23 cellular contexts compared by ENCODE assay signal in genomic region chr16:2174396-2175131, GRCh38. TPM values are rescaled to one million over a fixed set of nuclear protein-coding genes. Genes with fewer than 3 reads are reported as not detected.
DNase-seq lines count a peak whose midpoint lies in the region; ATAC-seq, FAIRE-seq and TF ChIP-seq lines count a peak whose summit lies in the region.
"Had no signal": no experiment of that assay in that cellular context is flagged by ENCODE, and none has a peak within 500 bp of the region (broad histone marks: within the 10 kb centered on the region; RNA-seq: fewer than 3 reads in every experiment).

No MANE protein-coding gene starts in this region.

- peaks cover 7% of the 10 kb centered on the region for H3K79me1 ChIP-seq in neuronal stem cell (ENCODE audit: low read depth, low read length)

- no peak for TF ChIP-seq RAD21 in Ishikawa (IDR thresholded peaks at IDR 0.05; ENCODE audit: low read depth)

- H2BK15ac ChIP-seq in neuronal stem cell (ENCODE audit: low read length) = no peak overlapping the region

- TF ChIP-seq CTCF in bronchial epithelial cell (IDR thresholded peaks at IDR 0.05; ENCODE audit: insufficient read depth, low read length, severe bottlenecking) = no peak
- no peak for TF ChIP-seq CTCF in Peyer's patch (IDR thresholded peaks at IDR 0.05)

- H3K27ac ChIP-seq in neuronal stem cell (replicated peaks; ENCODE audit: low read length) (no peak overlapping the region), Peyer's patch (no peak overlapping the region)
- H3K27ac ChIP-seq: SK-N-MC had no signal

- H3K4me3 ChIP-seq in bronchial epithelial cell (ENCODE audit: low read depth, low read length) = no peak overlapping the region
- H3K4me3 ChIP-seq in neuronal stem cell (ENCODE audit: low read length in 2 of 2) = no peak overlapping the region
- H3K4me3 ChIP-seq in Peyer's patch = no peak overlapping the region
- H3K4me3 ChIP-seq: MG63, SK-N-MC had no signal

- no peak overlapping the region for H3K23ac ChIP-seq in neuronal stem cell (ENCODE audit: low read depth, low read length, poor library complexity)

- peaks cover 24% of the 10 kb centered on the region for H3K36me3 ChIP-seq in bronchial epithelial cell (ENCODE audit: control insufficient read depth, insufficient read depth, low read length)
- H3K36me3 ChIP-seq in neuronal stem cell (replicated peaks in 1 of 2; ENCODE audit: control insufficient read depth in 2 of 2, insufficient read depth in 2 of 2, low read length in 2 of 2) = peaks cover 28 to 77% of the 10 kb centered on the region in 2 donors
- H3K36me3 ChIP-seq in Peyer's patch = peaks cover 0 to 84% (median 0%) of the 10 kb centered on the region in 3 donors

- FAIRE-seq in bronchial epithelial cell (lab: Jason Lieb, UNC) = peak; percentile 36
- FAIRE-seq: G401.6, GM18507 had no signal

- no peak for ATAC-seq in SK-N-SH treated with all-trans-retinoic acid at 6 μM for 48 hours

- DNase-seq in G401 (ENCODE audit: low spot score) (peak; percentile 74), bronchial epithelial cell (ENCODE audit: low read depth) (no peak), neuronal stem cell (ENCODE audit: low spot score) (no peak), Peyer's patch (no peak), SW480 (ENCODE audit: low spot score) (no peak)
- DNase-seq: Caco-2; CD4-positive, CD25-positive, alpha-beta regulatory T cell; DMS153; GOT3; MG63; NCI-H1048; NCI-H1436; NCI-H187 treated with DMSO at 0.1 percent for 48 hours; NCI-H345; NCI-H524; NCI-H774; SHP77 treated with DMSO at 0.1 percent for 48 hours had no signal

- H2BK5ac ChIP-seq in neuronal stem cell (ENCODE audit: low read length) = peak overlapping the region; percentile 82

- no peak overlapping the region for H2AFZ ChIP-seq in neuronal stem cell (ENCODE audit: low read length)

- no peak overlapping the region for H3K4me2 ChIP-seq in neuronal stem cell (ENCODE audit: insufficient read depth, low read length, poor library complexity, severe bottlenecking)

- H4K8ac ChIP-seq in neuronal stem cell (ENCODE audit: low read depth, low read length) = no peak overlapping the region

- H3K9ac ChIP-seq in neuronal stem cell (ENCODE audit: low read depth, low read length, poor library complexity) = no peak overlapping the region

- H3K4me1 ChIP-seq in neuronal stem cell (ENCODE audit: control insufficient read depth in 2 of 2, insufficient read depth in 1 of 2, low read depth in 1 of 2, low read length in 2 of 2) (no peaks in the 10 kb centered on the region), Peyer's patch (peaks cover 0 to 17% (median 0%) of the 10 kb centered on the region in 4 donors)
- H3K4me1 ChIP-seq: Caco-2 had no signal

- no peaks in the 10 kb centered on the region for H3K9me3 ChIP-seq in neuronal stem cell (replicated peaks in 1 of 2; ENCODE audit: control insufficient read depth in 2 of 2, insufficient read depth in 1 of 2, low read depth in 1 of 2, low read length in 2 of 2)
- no peaks in the 10 kb centered on the region for H3K9me3 ChIP-seq in Peyer's patch
- H3K9me3 ChIP-seq: Caco-2, MG63 had no signal

- no peak overlapping the region for H3K14ac ChIP-seq in neuronal stem cell (ENCODE audit: low read length)

- TF ChIP-seq EP300 in Ishikawa (IDR thresholded peaks at IDR 0.05; ENCODE audit: borderline replicate concordance) = no peak

- no peak overlapping the region for H2BK12ac ChIP-seq in neuronal stem cell (ENCODE audit: low read length)

- WGBS in neuronal stem cell (ENCODE audit: extremely low coverage in 2 of 2, insufficient read length in 2 of 2, insufficient replicate concordance in 1 of 2), 2 donors = no CpG with 5 or more reads among the region's 21 CpGs

- H4K91ac ChIP-seq in neuronal stem cell (ENCODE audit: low read depth, low read length, poor library complexity) = no peak overlapping the region

- no peak overlapping the region for H3K4ac ChIP-seq in neuronal stem cell (ENCODE audit: low read length)

- in situ Hi-C loops in G401 (cut with HindIII; ENCODE audit: low sequenced_read_pairs) = loop anchor here (25.0 kb wide), 1 partner anchor 338 kb away; the partner anchor contains the start of genes AMDHD2 and ATP6V0C

- no peak overlapping the region for H2AK5ac ChIP-seq in neuronal stem cell (ENCODE audit: low read depth, low read length)

- no peak for TF ChIP-seq POLR2A in Peyer's patch (IDR thresholded peaks at IDR 0.05)

- no peaks in the 10 kb centered on the region for H3K27me3 ChIP-seq in bronchial epithelial cell (ENCODE audit: control insufficient read depth, insufficient read depth, low read length)
- no peaks in the 10 kb centered on the region for H3K27me3 ChIP-seq in neuronal stem cell (ENCODE audit: control insufficient read depth in 3 of 3, insufficient read depth in 3 of 3, low read depth in 1 of 3, low read length in 3 of 3)
- H3K27me3 ChIP-seq in Peyer's patch = no peaks in the 10 kb centered on the region
- H3K27me3 ChIP-seq: MG63 had no signal

- no peak overlapping the region for H3K18ac ChIP-seq in neuronal stem cell (ENCODE audit: low read length)

- H2BK120ac ChIP-seq in neuronal stem cell (ENCODE audit: low read depth, low read length) = no peak overlapping the region

TF ChIP-seq in Ishikawa, 13 proteins besides CTCF, POLR2A, EP300 and RAD21 (continues in another document):
- TF ChIP-seq TAF1 (IDR thresholded peaks at IDR 0.05; ENCODE audit: low read depth) = no peak
- no peak for TF ChIP-seq MAX (IDR thresholded peaks at IDR 0.05)
- TF ChIP-seq CEBPB (IDR thresholded peaks at IDR 0.05) = peak; percentile 35; the same call in 1 of the 2 replicates
- peak; percentile 8; the same call in 1 of the 2 replicates for TF ChIP-seq NFIC (IDR thresholded peaks at IDR 0.05)
- no peak for TF ChIP-seq YY1 (IDR thresholded peaks at IDR 0.05; ENCODE audit: low read depth)
- TF ChIP-seq EGR1 (IDR thresholded peaks at IDR 0.05) = no peak
- no peak for TF ChIP-seq CREB1 (IDR thresholded peaks at IDR 0.05; ENCODE audit: low read depth)
- TF ChIP-seq TCF12 (IDR thresholded peaks at IDR 0.05; ENCODE audit: low read depth) = no peak
- TF ChIP-seq FOXM1 (IDR thresholded peaks at IDR 0.05; ENCODE audit: borderline replicate concordance, low read depth) = no peak
- TF ChIP-seq ZBTB7A (IDR thresholded peaks at IDR 0.05; ENCODE audit: low read depth) = no peak

TF ChIP-seq in SK-N-SH treated with all-trans-retinoic acid at 6 μM for 48 hours, 23 proteins besides CTCF, POLR2A, EP300 and RAD21:
- TF ChIP-seq ESRRG (CRISPR knock-in tag; IDR thresholded peaks at IDR 0.05) = no peak
- no peak for TF ChIP-seq ZNF70 (CRISPR knock-in tag; IDR thresholded peaks at IDR 0.05)

RNA-seq across cellular contexts. Expression of gene TRAF7, which starts 19.0 kb away (rescaled TPM):
- 76.1 and 99.9 TPM in 2 replicates for total RNA-seq in G401 (2014; rRNA removed; shearing (Covaris generic))
- 47.4 and 50.2 TPM in 2 replicates for total RNA-seq in bronchial epithelial cell
- polyA plus RNA-seq in neuronal stem cell (2013, experiment 1 of 2) = 117 TPM
- 112 TPM for polyA plus RNA-seq in neuronal stem cell (2013, experiment 2 of 2)
- 100 to 1,000 TPM in 1 of 4 donors, 10 to 100 TPM in 3; 51.2 to 120 (median 79.3) TPM for total RNA-seq in Peyer's patch

RNA-seq across cellular contexts. Expression of gene CASKIN1, which starts 21.8 kb away (rescaled TPM):
- total RNA-seq in G401 (2014; rRNA removed; shearing (Covaris generic)) = 0.80 and 4.2 TPM in 2 replicates
- under 0.01 and 1.8 TPM in 2 replicates for total RNA-seq in bronchial epithelial cell
- polyA plus RNA-seq in neuronal stem cell (2013, experiment 1 of 2) = 4.7 TPM
- 4.7 TPM for polyA plus RNA-seq in neuronal stem cell (2013, experiment 2 of 2)
- total RNA-seq in Peyer's patch = not detected
- total RNA-seq: CD4-positive, CD25-positive, alpha-beta regulatory T cell; RPMI7951 had no signal
- polyA plus RNA-seq: CD4-positive, CD25-positive, alpha-beta regulatory T cell had no signal

RNA-seq across cellular contexts. Expression of gene RAB26, which starts 26.1 kb away (rescaled TPM):
- total RNA-seq in G401 (2014; rRNA removed; shearing (Covaris generic)) = 46.8 and 55.2 TPM in 2 replicates
- total RNA-seq in bronchial epithelial cell (0.26 and 0.90 TPM in 2 replicates), Peyer's patch (10 to 100 TPM; 17.9 to 33.8 (median 24.3) TPM)
- 4.2 TPM for polyA plus RNA-seq in neuronal stem cell (2013, experiment 1 of 2)
- 3.9 TPM for polyA plus RNA-seq in neuronal stem cell (2013, experiment 2 of 2)
- total RNA-seq: CD4-positive, CD25-positive, alpha-beta regulatory T cell had no signal

RNA-seq across cellular contexts. Expression of gene MLST8, which starts 30.7 kb away (rescaled TPM):
- total RNA-seq in G401 (2014; rRNA removed; shearing (Covaris generic)) = 34.8 and 86.2 TPM in 2 replicates
- total RNA-seq in bronchial epithelial cell = 10.9 and 11.6 TPM in 2 replicates
- polyA plus RNA-seq in neuronal stem cell (2013, experiment 1 of 2) = 74.1 TPM
- 70.9 TPM for polyA plus RNA-seq in neuronal stem cell (2013, experiment 2 of 2)
- 10 to 100 TPM; 45.7 to 95.7 (median 69.4) TPM for total RNA-seq in Peyer's patch

RNA-seq across cellular contexts. Expression of gene BRICD5, which starts 36.1 kb away (rescaled TPM):
- total RNA-seq in G401 (2014; rRNA removed; shearing (Covaris generic)) = 1.9 and 2.1 TPM in 2 replicates
- total RNA-seq in bronchial epithelial cell (0.53 and 1.2 TPM in 2 replicates), Peyer's patch (10 to 100 TPM; 13.3 to 44.6 (median 19.8) TPM)
- 9.0 TPM for polyA plus RNA-seq in neuronal stem cell (2013, experiment 1 of 2)
- polyA plus RNA-seq in neuronal stem cell (2013, experiment 2 of 2) = 9.1 TPM
